1 cellular context compared by ENCODE assay signal in genomic region chr4:152698012-152698499, GRCh38.
TF ChIP-seq lines count a peak whose summit lies in the region.

No MANE protein-coding gene starts in this region.

TF ChIP-seq in HepG2, 621 proteins besides CTCF, POLR2A, EP300 and RAD21:
- TF ChIP-seq TEF (CRISPR knock-in tag; IDR thresholded peaks at IDR 0.05), result no peak
- peak; percentile 64 for TF ChIP-seq ZNF629 (CRISPR knock-in tag; conservative IDR thresholded peaks at IDR 0.05)
- TF ChIP-seq ZNF567 (CRISPR knock-in tag; IDR thresholded peaks at IDR 0.05; ENCODE audit: borderline replicate concordance), result no peak
- TF ChIP-seq SALL1 (CRISPR knock-in tag; IDR thresholded peaks at IDR 0.05), result no peak
- TF ChIP-seq POLR2AphosphoS5 (IDR thresholded peaks at IDR 0.05; ENCODE audit: low read depth, low read length), result no peak
- TF ChIP-seq PRDM10 (CRISPR knock-in tag; IDR thresholded peaks at IDR 0.05; ENCODE audit: low read depth), result no peak
- TF ChIP-seq, protein P1, sequence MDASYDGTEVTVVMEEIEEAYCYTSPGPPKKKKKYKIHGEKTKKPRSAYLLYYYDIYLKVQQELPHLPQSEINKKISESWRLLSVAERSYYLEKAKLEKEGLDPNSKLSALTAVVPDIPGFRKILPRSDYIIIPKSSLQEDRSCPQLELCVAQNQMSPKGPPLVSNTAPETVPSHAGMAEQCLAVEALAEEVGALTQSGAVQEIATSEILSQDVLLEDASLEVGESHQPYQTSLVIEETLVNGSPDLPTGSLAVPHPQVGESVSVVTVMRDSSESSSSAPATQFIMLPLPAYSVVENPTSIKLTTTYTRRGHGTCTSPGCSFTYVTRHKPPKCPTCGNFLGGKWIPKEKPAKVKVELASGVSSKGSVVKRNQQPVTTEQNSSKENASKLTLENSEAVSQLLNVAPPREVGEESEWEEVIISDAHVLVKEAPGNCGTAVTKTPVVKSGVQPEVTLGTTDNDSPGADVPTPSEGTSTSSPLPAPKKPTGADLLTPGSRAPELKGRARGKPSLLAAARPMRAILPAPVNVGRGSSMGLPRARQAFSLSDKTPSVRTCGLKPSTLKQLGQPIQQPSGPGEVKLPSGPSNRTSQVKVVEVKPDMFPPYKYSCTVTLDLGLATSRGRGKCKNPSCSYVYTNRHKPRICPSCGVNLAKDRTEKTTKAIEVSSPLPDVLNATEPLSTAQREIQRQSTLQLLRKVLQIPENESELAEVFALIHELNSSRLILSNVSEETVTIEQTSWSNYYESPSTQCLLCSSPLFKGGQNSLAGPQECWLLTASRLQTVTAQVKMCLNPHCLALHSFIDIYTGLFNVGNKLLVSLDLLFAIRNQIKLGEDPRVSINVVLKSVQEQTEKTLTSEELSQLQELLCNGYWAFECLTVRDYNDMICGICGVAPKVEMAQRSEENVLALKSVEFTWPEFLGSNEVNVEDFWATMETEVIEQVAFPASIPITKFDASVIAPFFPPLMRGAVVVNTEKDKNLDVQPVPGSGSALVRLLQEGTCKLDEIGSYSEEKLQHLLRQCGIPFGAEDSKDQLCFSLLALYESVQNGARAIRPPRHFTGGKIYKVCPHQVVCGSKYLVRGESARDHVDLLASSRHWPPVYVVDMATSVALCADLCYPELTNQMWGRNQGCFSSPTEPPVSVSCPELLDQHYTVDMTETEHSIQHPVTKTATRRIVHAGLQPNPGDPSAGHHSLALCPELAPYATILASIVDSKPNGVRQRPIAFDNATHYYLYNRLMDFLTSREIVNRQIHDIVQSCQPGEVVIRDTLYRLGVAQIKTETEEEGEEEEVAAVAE (CRISPR knock-in tag; IDR thresholded peaks at IDR 0.05; ENCODE audit: borderline replicate concordance), result no peak
- no peak for TF ChIP-seq JUND (CRISPR knock-in tag; IDR thresholded peaks at IDR 0.05)
- TF ChIP-seq ZBTB39 (CRISPR knock-in tag; IDR thresholded peaks at IDR 0.05), result no peak
- no peak for TF ChIP-seq STAT5B (CRISPR knock-in tag; IDR thresholded peaks at IDR 0.05)
- TF ChIP-seq HNF4G (IDR thresholded peaks at IDR 0.05; ENCODE audit: borderline replicate concordance, low read depth, low read length), result peak; percentile 39; the same call in 1 of the 2 replicates
- TF ChIP-seq HNF4G (CRISPR knock-in tag; IDR thresholded peaks at IDR 0.05; ENCODE audit: borderline replicate concordance, low read depth), result no peak
- no peak for TF ChIP-seq ZEB1 (IDR thresholded peaks at IDR 0.05; ENCODE audit: insufficient replicate concordance, low read depth)
- TF ChIP-seq PATZ1 (CRISPR knock-in tag; IDR thresholded peaks at IDR 0.05), result no peak
- no peak for TF ChIP-seq REPIN1 (CRISPR knock-in tag; IDR thresholded peaks at IDR 0.05; ENCODE audit: borderline replicate concordance, low read depth)
- TF ChIP-seq DDIT3 (CRISPR knock-in tag; IDR thresholded peaks at IDR 0.05), result no peak
- TF ChIP-seq TBX3 (IDR thresholded peaks at IDR 0.05; ENCODE audit: borderline replicate concordance), result no peak
- no peak for TF ChIP-seq MYNN (CRISPR knock-in tag; IDR thresholded peaks at IDR 0.05; ENCODE audit: low read depth)
- TF ChIP-seq REST (IDR thresholded peaks at IDR 0.05; ENCODE audit: borderline replicate concordance in 1 of 2, low read depth in 1 of 2, low read length in 2 of 2), result no peak
- TF ChIP-seq ZNF775 (CRISPR knock-in tag; IDR thresholded peaks at IDR 0.05; ENCODE audit: borderline replicate concordance), result no peak
- TF ChIP-seq PAF1 (CRISPR knock-in tag; IDR thresholded peaks at IDR 0.05), result no peak
- no peak for TF ChIP-seq FOXP4 (CRISPR knock-in tag; IDR thresholded peaks at IDR 0.05)
- TF ChIP-seq CSRNP2 (CRISPR knock-in tag; conservative IDR thresholded peaks at IDR 0.05; ENCODE audit: low read depth), result no peak
- TF ChIP-seq HNF4A (CRISPR knock-in tag; IDR thresholded peaks at IDR 0.05), result peak; percentile 47
- TF ChIP-seq THYN1 (CRISPR knock-in tag; IDR thresholded peaks at IDR 0.05; ENCODE audit: borderline replicate concordance, low read depth), result no peak
- no peak for TF ChIP-seq SALL2 (CRISPR knock-in tag; IDR thresholded peaks at IDR 0.05)
